ENCODE assay signal across 8 cellular contexts in the genomic region with DNA sequence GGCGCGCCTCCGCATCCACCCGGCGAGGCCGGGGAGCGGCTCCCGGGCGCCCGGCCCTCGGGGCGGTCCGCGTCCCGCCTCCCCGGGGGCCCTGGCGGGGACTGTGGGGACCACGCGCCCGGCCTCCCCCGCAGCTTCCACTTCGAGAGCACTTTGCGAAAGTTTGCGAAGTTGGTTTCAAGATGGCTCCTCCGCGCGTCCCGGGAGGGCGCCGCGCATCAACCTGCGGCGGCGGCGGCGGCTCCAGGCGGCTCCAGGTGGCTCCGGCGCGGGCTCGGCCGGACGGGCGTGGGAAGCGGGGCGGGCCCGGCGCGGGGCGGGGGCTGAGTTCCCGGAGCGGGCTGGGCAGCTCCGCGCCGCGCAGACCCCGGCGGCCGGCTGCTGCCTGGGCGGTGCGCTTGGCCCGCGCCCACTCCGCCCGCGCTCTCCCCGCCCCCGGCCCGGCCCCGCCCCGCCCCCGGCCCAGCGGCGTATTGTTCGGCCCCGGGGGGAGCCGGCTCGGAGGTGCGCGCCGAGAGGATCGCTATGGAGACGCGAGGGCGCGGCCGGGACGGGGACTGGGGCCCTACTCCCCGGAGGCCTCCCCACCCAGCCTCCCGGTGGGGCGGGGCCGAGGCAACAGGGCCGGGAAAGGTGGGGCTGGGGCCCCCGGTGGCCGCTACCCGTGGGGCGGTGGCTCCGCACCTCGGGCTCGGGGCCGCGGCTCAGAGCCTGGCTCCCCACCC. TPM values are rescaled to one million over a fixed set of nuclear protein-coding genes. Genes with fewer than 3 reads are reported as not detected.
DNase-seq lines count a peak whose midpoint lies in the region; ATAC-seq and TF ChIP-seq lines count a peak whose summit lies in the region.

A gene with protein sequence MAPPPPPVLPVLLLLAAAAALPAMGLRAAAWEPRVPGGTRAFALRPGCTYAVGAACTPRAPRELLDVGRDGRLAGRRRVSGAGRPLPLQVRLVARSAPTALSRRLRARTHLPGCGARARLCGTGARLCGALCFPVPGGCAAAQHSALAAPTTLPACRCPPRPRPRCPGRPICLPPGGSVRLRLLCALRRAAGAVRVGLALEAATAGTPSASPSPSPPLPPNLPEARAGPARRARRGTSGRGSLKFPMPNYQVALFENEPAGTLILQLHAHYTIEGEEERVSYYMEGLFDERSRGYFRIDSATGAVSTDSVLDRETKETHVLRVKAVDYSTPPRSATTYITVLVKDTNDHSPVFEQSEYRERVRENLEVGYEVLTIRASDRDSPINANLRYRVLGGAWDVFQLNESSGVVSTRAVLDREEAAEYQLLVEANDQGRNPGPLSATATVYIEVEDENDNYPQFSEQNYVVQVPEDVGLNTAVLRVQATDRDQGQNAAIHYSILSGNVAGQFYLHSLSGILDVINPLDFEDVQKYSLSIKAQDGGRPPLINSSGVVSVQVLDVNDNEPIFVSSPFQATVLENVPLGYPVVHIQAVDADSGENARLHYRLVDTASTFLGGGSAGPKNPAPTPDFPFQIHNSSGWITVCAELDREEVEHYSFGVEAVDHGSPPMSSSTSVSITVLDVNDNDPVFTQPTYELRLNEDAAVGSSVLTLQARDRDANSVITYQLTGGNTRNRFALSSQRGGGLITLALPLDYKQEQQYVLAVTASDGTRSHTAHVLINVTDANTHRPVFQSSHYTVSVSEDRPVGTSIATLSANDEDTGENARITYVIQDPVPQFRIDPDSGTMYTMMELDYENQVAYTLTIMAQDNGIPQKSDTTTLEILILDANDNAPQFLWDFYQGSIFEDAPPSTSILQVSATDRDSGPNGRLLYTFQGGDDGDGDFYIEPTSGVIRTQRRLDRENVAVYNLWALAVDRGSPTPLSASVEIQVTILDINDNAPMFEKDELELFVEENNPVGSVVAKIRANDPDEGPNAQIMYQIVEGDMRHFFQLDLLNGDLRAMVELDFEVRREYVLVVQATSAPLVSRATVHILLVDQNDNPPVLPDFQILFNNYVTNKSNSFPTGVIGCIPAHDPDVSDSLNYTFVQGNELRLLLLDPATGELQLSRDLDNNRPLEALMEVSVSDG (N-terminal part only) (minus strand): TSS at position 400 of the 725 bp plus-strand sequence. CDS start 450 bp downstream, outside the sequence.

- H3K27me3 Mint-ChIP-seq in H9 (ENCODE audit: low read depth) (peaks cover 64% of the 10 kb centered on the region), glutamatergic neuron (ENCODE audit: unreplicated experiment) (peaks cover 16% of the 10 kb centered on the region)
- peaks cover 42% of the 10 kb centered on the region for H3K27me3 Mint-ChIP-seq in activated CD8-positive, alpha-beta T cell treated with anti-CD3 and anti-CD28 coated beads for 36 hours

- H3K27ac ChIP-seq in AG04450 (ENCODE audit: low read depth, low read length): no peak within 1 kb of the TSS
- no peak within 1 kb of the TSS for H3K27ac ChIP-seq in H9 (ENCODE audit: insufficient read length, low read depth, low read length)
- peak within 1 kb of the TSS; percentile 77 to 80 for H3K27ac ChIP-seq in prostate gland

- no peak within 1 kb of the TSS for H2BK15ac ChIP-seq in H9 (ENCODE audit: low read depth, low read length)

- no peak within 1 kb of the TSS for H2AK5ac ChIP-seq in H9 (ENCODE audit: insufficient read length, low read length)

- CTCF ChIA-PET in AG04450 (lab: Charles Lee): interaction anchor here (1.7 kb wide), 1 partner anchor 170 kb away, joined by 10 read pairs; no protein-coding TSS in a partner anchor
- CTCF ChIA-PET in activated CD8-positive, alpha-beta T cell treated with anti-CD3 and anti-CD28 coated beads for 36 hours (lab: Charles Lee): interaction anchor here (1.3 kb wide), 1 partner anchor 169 kb away, joined by 3 read pairs; no protein-coding TSS in a partner anchor

- DNase-seq in AG04450 (ENCODE audit: low read depth, low spot score): no peak
- peak; percentile 61 for DNase-seq in H9
- peak; percentile 25 for DNase-seq in activated CD8-positive, alpha-beta T cell treated with anti-CD3 and anti-CD28 coated beads for 36 hours
- DNase-seq in glutamatergic neuron: no peak
- DNase-seq in prostate gland (ENCODE audit: low spot score): peak; percentile 73

- H3K23me2 ChIP-seq in H9 (ENCODE audit: insufficient read length, low read depth, low read length, poor library complexity, severe bottlenecking): peaks cover 14% of the 10 kb centered on the region

- no peak within 1 kb of the TSS for H3K4ac ChIP-seq in H9 (ENCODE audit: low read depth, low read length)

- TF ChIP-seq POLR2A in prostate gland (IDR thresholded peaks at IDR 0.05): peak; percentile 52
- no peak for TF ChIP-seq POLR2A in GM18505 (IDR thresholded peaks at IDR 0.05; ENCODE audit: borderline replicate concordance, extremely low read depth, insufficient read depth, insufficient read length)

- peak within 1 kb of the TSS; percentile 38 for H3K4me2 ChIP-seq in H9 (ENCODE audit: insufficient read depth, insufficient read length, low read length)

- intact Hi-C loops in activated CD8-positive, alpha-beta T cell treated with anti-CD3 and anti-CD28 coated beads for 36 hours (cut with micrococcal nuclease): no loop called here
- intact Hi-C loops in prostate gland (cut with DNase I): no loop called here

- peaks cover 26% of the 10 kb centered on the region for H3K27me3 ChIP-seq in AG04450 (ENCODE audit: control insufficient read depth, insufficient read depth, low read length)
- peaks cover 17% of the 10 kb centered on the region; the same call in 1 of the 2 replicates for H3K27me3 ChIP-seq in H9 (ENCODE audit: insufficient read depth, low read length)
- H3K27me3 ChIP-seq in prostate gland (replicated peaks; ENCODE audit: insufficient read depth): no peaks in the 10 kb centered on the region

- H3K18ac ChIP-seq in H9 (ENCODE audit: insufficient read length, low read depth, low read length): no peak within 1 kb of the TSS

- peak; percentile 42 for ATAC-seq in activated CD8-positive, alpha-beta T cell treated with anti-CD3 and anti-CD28 coated beads for 36 hours
- ATAC-seq in HG02763 (IDR thresholded peaks at IDR 0.05; ENCODE audit: unreplicated experiment): no peak
- no peak for ATAC-seq in HG02610 (IDR thresholded peaks at IDR 0.05; ENCODE audit: unreplicated experiment)
- ATAC-seq in GM18505 (IDR thresholded peaks at IDR 0.05; ENCODE audit: unreplicated experiment): no peak

- H4K91ac ChIP-seq in H9 (ENCODE audit: insufficient read length, low read depth, low read length): no peak within 1 kb of the TSS

- no peak within 1 kb of the TSS for H3K23ac ChIP-seq in H9 (ENCODE audit: insufficient read length, low read depth, low read length)

- no peak within 1 kb of the TSS for H3T11ph ChIP-seq in H9 (ENCODE audit: low read length)

- H2BK120ac ChIP-seq in H9 (ENCODE audit: low read depth, low read length, poor library complexity, severe bottlenecking): no peak within 1 kb of the TSS

- no peak within 1 kb of the TSS for H2AFZ ChIP-seq in H9 (ENCODE audit: low read length)

- H3K79me1 ChIP-seq in H9 (ENCODE audit: insufficient read depth, low read depth, low read length, poor library complexity, severe bottlenecking): no peaks in the 10 kb centered on the region

- TF ChIP-seq CTCF in AG04450 (IDR thresholded peaks at IDR 0.05; ENCODE audit: low read depth, low read length) (no peak), H9 (conservative IDR thresholded peaks at IDR 0.05) (no peak), glutamatergic neuron (IDR thresholded peaks at IDR 0.05; ENCODE audit: partially characterized antibody, unreplicated experiment) (no peak), prostate gland (IDR thresholded peaks at IDR 0.05) (peak in 1 of 4 experiments; percentile 7)
- no peak for TF ChIP-seq CTCF in activated CD8-positive, alpha-beta T cell treated with anti-CD3 and anti-CD28 coated beads for 36 hours (IDR thresholded peaks at IDR 0.05)

- H3K4me1 Mint-ChIP-seq in H9 (peaks cover 10 to 21% of the 10 kb centered on the region in 2 experiments), glutamatergic neuron (ENCODE audit: low read depth, unreplicated experiment) (peaks cover 10% of the 10 kb centered on the region)
- peaks cover 10% of the 10 kb centered on the region for H3K4me1 Mint-ChIP-seq in activated CD8-positive, alpha-beta T cell treated with anti-CD3 and anti-CD28 coated beads for 36 hours (ENCODE audit: low read depth)

- H3K79me2 ChIP-seq in H9 (ENCODE audit: insufficient read depth, low read length): no peaks in the 10 kb centered on the region

- no peak within 1 kb of the TSS for H3K9ac ChIP-seq in H9 (ENCODE audit: extremely low read depth, insufficient read length, low read length)

- H3K4me3 Mint-ChIP-seq in H9 (peak within 1 kb of the TSS; percentile 52 to 78), glutamatergic neuron (ENCODE audit: unreplicated experiment) (peak within 1 kb of the TSS; percentile 64)
- no peak within 1 kb of the TSS for H3K4me3 Mint-ChIP-seq in activated CD8-positive, alpha-beta T cell treated with anti-CD3 and anti-CD28 coated beads for 36 hours

- H3K36me3 Mint-ChIP-seq in H9 (ENCODE audit: insufficient read depth in 1 of 3, low read depth in 3 of 3): peaks cover 17 to 33% (median 27%) of the 10 kb centered on the region in 3 experiments
- H3K36me3 Mint-ChIP-seq in activated CD8-positive, alpha-beta T cell treated with anti-CD3 and anti-CD28 coated beads for 36 hours (ENCODE audit: low read depth): no peaks in the 10 kb centered on the region
- H3K36me3 Mint-ChIP-seq in glutamatergic neuron (ENCODE audit: unreplicated experiment): no peaks in the 10 kb centered on the region

- H3K4me3 ChIP-seq in AG04450 (ENCODE audit: low read depth, low read length) (peak within 1 kb of the TSS; percentile 31), prostate gland (peak within 1 kb of the TSS; percentile 38 to 53)

- H4K20me1 ChIP-seq in H9 (ENCODE audit: control insufficient read depth, insufficient read depth, insufficient read length): no peaks in the 10 kb centered on the region

- H3K4me1 ChIP-seq in H9 (ENCODE audit: insufficient read depth, low read length) (no peaks in the 10 kb centered on the region), prostate gland (replicated peaks) (peaks cover 18% of the 10 kb centered on the region)

- no peak within 1 kb of the TSS for H2BK20ac ChIP-seq in H9 (ENCODE audit: low read depth, low read length, poor library complexity, severe bottlenecking)

- H3K56ac ChIP-seq in H9 (ENCODE audit: insufficient read length, low read depth, low read length): no peak within 1 kb of the TSS

- H3K9me3 Mint-ChIP-seq in H9 (peaks cover 0 to 20% of the 10 kb centered on the region in 2 experiments; a peak in 2 of 5 replicates), glutamatergic neuron (ENCODE audit: unreplicated experiment) (peaks cover 2% of the 10 kb centered on the region)
- no peaks in the 10 kb centered on the region for H3K9me3 Mint-ChIP-seq in activated CD8-positive, alpha-beta T cell treated with anti-CD3 and anti-CD28 coated beads for 36 hours

- H2BK12ac ChIP-seq in H9 (ENCODE audit: insufficient read length, low read depth, low read length): no peak within 1 kb of the TSS

- no peak within 1 kb of the TSS for H3K27ac Mint-ChIP-seq in H9
- H3K27ac Mint-ChIP-seq in activated CD8-positive, alpha-beta T cell treated with anti-CD3 and anti-CD28 coated beads for 36 hours: no peak within 1 kb of the TSS
- no peak within 1 kb of the TSS for H3K27ac Mint-ChIP-seq in glutamatergic neuron (ENCODE audit: unreplicated experiment)

- H4K8ac ChIP-seq in H9 (replicated peaks; ENCODE audit: insufficient read length, low read depth, low read length): no peak within 1 kb of the TSS

- no peak within 1 kb of the TSS for H2BK5ac ChIP-seq in H9 (ENCODE audit: insufficient read length, low read length)

- H3K36me3 ChIP-seq in prostate gland: no peaks in the 10 kb centered on the region

- no peak within 1 kb of the TSS for H3K14ac ChIP-seq in H9 (ENCODE audit: insufficient read depth, low read length)

- no peak within 1 kb of the TSS for H4K5ac ChIP-seq in H9 (ENCODE audit: insufficient read length, low read depth, low read length)

- H3K9me3 ChIP-seq in AG04450 (ENCODE audit: control insufficient read depth, insufficient read depth, low read length) (peaks cover 23% of the 10 kb centered on the region), H9 (ENCODE audit: control insufficient read depth, low read depth, low read length) (no peaks in the 10 kb centered on the region), prostate gland (no peaks in the 10 kb centered on the region)

- no CpG with 5 or more reads among the region's 102 CpGs for WGBS in H9 (ENCODE audit: extremely low coverage, insufficient read length, low lambda C conversion rate)
- WGBS in prostate gland: under 1% methylated on average over 61 of the region's 102 CpGs

- POLR2A ChIA-PET in AG04450 (lab: Yijun Ruan, JAX): no interaction called here
- POLR2A ChIA-PET in activated CD8-positive, alpha-beta T cell treated with anti-CD3 and anti-CD28 coated beads for 36 hours (lab: Charles Lee): interaction anchor here (1.6 kb wide), 1 partner anchor 16 kb away, joined by 3 read pairs; no protein-coding TSS in a partner anchor

RNA-seq across cellular contexts. Expression of the gene that starts here (rescaled TPM):
- 0.14 and 0.19 TPM in 2 replicates for polyA plus RNA-seq in AG04450 (2011; rRNA removed)
- 0.22 and 0.41 TPM in 2 replicates for polyA minus RNA-seq in AG04450 (2011; rRNA and poly(A)+ RNA removed)
- total RNA-seq in H9 (2021) (21.2 and 22.6 TPM in 2 replicates), glutamatergic neuron (ENCODE audit: unreplicated experiment) (0.27 TPM), prostate gland (10 to 100 TPM; 24.2 to 38.2 TPM)
- total RNA-seq in activated CD8-positive, alpha-beta T cell treated with anti-CD3 and anti-CD28 coated beads for 36 hours: under 1 TPM; 0.25 to 0.36 TPM

Comparison
In these comparisons a context has a peak if more than half of its experiments do, and no peak if none do; other contexts are left out.
1. RNA of the gene that starts here (total RNA-seq): 24.2 to 38.2 TPM in prostate gland and 21.2 to 22.6 TPM in H9; 0.25 to 0.36 TPM in activated CD8-positive, alpha-beta T cell treated with anti-CD3 and anti-CD28 coated beads for 36 hours and 0.27 TPM in glutamatergic neuron (single experiment); every median in the first group is over 10 times any median in the second.
2. Peak in DNase-seq and ATAC-seq in activated CD8-positive, alpha-beta T cell treated with anti-CD3 and anti-CD28 coated beads for 36 hours; RNA of the gene not detected or under 1 TPM.
3. DNase-seq: peak in H9 (single experiment) and prostate gland (single experiment); none in AG04450 (single experiment) and glutamatergic neuron (single experiment).
4. H3K27ac ChIP-seq: peak in prostate gland (2 of 2); none in AG04450 (single experiment) and H9 (single experiment).